In genomic region chr7:124908258-124908657, GRCh38 we compare ENCODE assay signal across 23 cellular contexts.
"Had no signal": no experiment of that assay in that cellular context is flagged by ENCODE, and none has a peak within 500 bp of the region (broad histone marks: within the 10 kb centered on the region; RNA-seq: fewer than 3 reads in every experiment).

No MANE protein-coding gene starts in this region.

- H3K4me1 Mint-ChIP-seq: activated CD4-positive, alpha-beta T cell treated with anti-CD3 and anti-CD28 coated beads, Interleukin-2, amount 10 ng/mL, durations not matched to agents 7 days and 5 days; mesothelial cell of epicardium had no signal

- H3K27ac ChIP-seq: ascending aorta, dorsolateral prefrontal cortex, epithelial cell of prostate, neutrophil, parathyroid adenoma, thoracic aorta, upper lobe of left lung had no signal

- FAIRE-seq: frontal cortex, keratinocyte had no signal

- H3K4me3 Mint-ChIP-seq: activated CD4-positive, alpha-beta T cell treated with anti-CD3 and anti-CD28 coated beads, Interleukin-2, amount 10 ng/mL, durations not matched to agents 7 days and 5 days; activated CD8-positive, alpha-beta T cell treated with anti-CD3 and anti-CD28 coated beads, Interleukin-2, amount 10 ng/mL, durations not matched to agents 7 days and 5 days; activated naive CD4-positive, alpha-beta T cell treated with anti-CD3 and anti-CD28 coated beads for 36 hours; activated T-cell treated with anti-CD3 and anti-CD28 coated beads, Interleukin-2, amount 50 U/mL, for 24 hours; endodermal cell; mesothelial cell of epicardium; natural killer cell treated with Interleukin-12 subunit alpha and Interleukin-12 subunit beta and Interleukin-15 and Interleukin-18, amount 100 ng/mL, for 72 hours; stimulated activated memory B cell treated with anti-CD40 and anti-IgM and Interleukin-4, amounts not matched to agents 10 μg/mL and 1 μg/mL and 100 μg/mL, for 72 hours had no signal

- H3K27me3 ChIP-seq: ascending aorta, dorsolateral prefrontal cortex, neutrophil, upper lobe of left lung had no signal

- ATAC-seq: activated CD8-positive, alpha-beta T cell treated with anti-CD3 and anti-CD28 coated beads, Interleukin-2, amount 10 ng/mL, durations not matched to agents 7 days and 5 days; left lobe of liver; natural killer cell treated with Interleukin-12 subunit alpha and Interleukin-12 subunit beta and Interleukin-15 and Interleukin-18, amount 100 ng/mL, for 72 hours; sciatic nerve; stimulated activated memory B cell treated with anti-CD40 and anti-IgM and Interleukin-4, amounts not matched to agents 10 μg/mL and 1 μg/mL and 100 μg/mL, for 72 hours had no signal

- H3K36me3 ChIP-seq: neutrophil, thoracic aorta, upper lobe of left lung had no signal

- H3K4me3 ChIP-seq: ascending aorta, dorsolateral prefrontal cortex, thoracic aorta, upper lobe of left lung had no signal

- H3K9ac ChIP-seq: parathyroid adenoma had no signal

- H2AFZ ChIP-seq: parathyroid adenoma had no signal

- H3K4me1 ChIP-seq: ascending aorta, parathyroid adenoma, upper lobe of left lung had no signal

- H3K27me3 Mint-ChIP-seq: activated CD4-positive, alpha-beta T cell treated with anti-CD3 and anti-CD28 coated beads, Interleukin-2, amount 10 ng/mL, durations not matched to agents 7 days and 5 days; activated T-cell treated with anti-CD3 and anti-CD28 coated beads, Interleukin-2, amount 50 U/mL, for 24 hours; natural killer cell treated with Interleukin-12 subunit alpha and Interleukin-12 subunit beta and Interleukin-15 and Interleukin-18, amount 100 ng/mL, for 72 hours; stimulated activated memory B cell treated with anti-CD40 and anti-IgM and Interleukin-4, amounts not matched to agents 10 μg/mL and 1 μg/mL and 100 μg/mL, for 72 hours had no signal

- DNase-seq: activated CD4-positive, alpha-beta T cell treated with anti-CD3 and anti-CD28 coated beads, Interleukin-2, amount 10 ng/mL, durations not matched to agents 7 days and 5 days; activated CD8-positive, alpha-beta T cell treated with anti-CD3 and anti-CD28 coated beads, Interleukin-2, amount 10 ng/mL, durations not matched to agents 7 days and 5 days; activated naive CD4-positive, alpha-beta T cell treated with anti-CD3 and anti-CD28 coated beads for 36 hours; activated T-cell treated with anti-CD3 and anti-CD28 coated beads, Interleukin-2, amount 50 U/mL, for 24 hours; dorsolateral prefrontal cortex; endodermal cell; hypothalamus; stimulated activated CD4-positive, alpha-beta T cell treated with anti-CD3 and anti-CD28 coated beads, Interleukin-4, amount 100 ng/mL, for 4 hours; T1000; upper lobe of left lung had no signal

- H3K27ac Mint-ChIP-seq: activated CD4-positive, alpha-beta T cell treated with anti-CD3 and anti-CD28 coated beads, Interleukin-2, amount 10 ng/mL, durations not matched to agents 7 days and 5 days; activated CD8-positive, alpha-beta T cell treated with anti-CD3 and anti-CD28 coated beads, Interleukin-2, amount 10 ng/mL, durations not matched to agents 7 days and 5 days; activated naive CD4-positive, alpha-beta T cell treated with anti-CD3 and anti-CD28 coated beads for 36 hours; activated T-cell treated with anti-CD3 and anti-CD28 coated beads, Interleukin-2, amount 50 U/mL, for 24 hours; activated T-helper 2 cell treated with anti-CD3 and anti-CD28 coated beads, Interferon-gamma antibody, Interleukin-2, Interleukin-4, amounts not matched to agents 10 μg/mL and 5 μg/mL and 100 μg/mL, durations not matched to agents 14 hours and 24 hours and 36 hours; endodermal cell; mesothelial cell of epicardium; natural killer cell treated with Interleukin-12 subunit alpha and Interleukin-12 subunit beta and Interleukin-15 and Interleukin-18, amount 100 ng/mL, for 72 hours; stimulated activated memory B cell treated with anti-CD40 and anti-IgM and Interleukin-4, amounts not matched to agents 10 μg/mL and 1 μg/mL and 100 μg/mL, for 72 hours had no signal

- H3K9me3 ChIP-seq: ascending aorta, neutrophil, thoracic aorta, upper lobe of left lung had no signal
